Comparison of ENCODE assay signal across 1 cellular context in the genomic region with DNA sequence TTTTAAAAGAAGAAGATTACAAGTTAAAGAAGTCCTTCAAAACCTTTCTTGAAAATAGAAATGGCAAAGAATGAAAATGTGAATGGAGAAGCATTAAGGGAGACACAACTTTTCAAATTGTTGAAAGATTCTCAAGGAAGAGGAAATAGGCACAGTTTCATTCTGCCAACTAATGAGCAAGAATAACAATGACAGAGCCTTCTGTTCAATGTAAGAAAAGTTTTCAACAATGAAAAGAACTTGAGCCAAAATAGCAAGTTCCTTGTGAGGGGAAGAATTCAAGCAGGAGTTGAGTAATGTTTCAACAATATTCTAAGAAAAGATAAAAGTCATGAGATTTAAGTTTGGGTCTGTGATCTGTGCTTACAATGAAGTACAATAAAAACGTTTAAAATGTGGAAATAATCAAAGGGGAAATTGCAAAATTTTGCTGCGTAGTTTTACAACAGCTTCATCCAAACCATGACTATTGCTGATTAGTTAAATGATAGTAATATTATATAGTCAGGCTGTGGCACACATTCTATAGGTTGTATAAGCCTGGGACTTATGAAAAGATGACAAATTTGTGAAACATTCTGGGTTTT.
TF ChIP-seq lines count a peak whose summit lies in the region.

No MANE protein-coding gene starts in this region.

TF ChIP-seq in K562, 482 proteins besides CTCF, POLR2A, EP300 and RAD21 (continued from another document):
- TF ChIP-seq, protein P1, sequence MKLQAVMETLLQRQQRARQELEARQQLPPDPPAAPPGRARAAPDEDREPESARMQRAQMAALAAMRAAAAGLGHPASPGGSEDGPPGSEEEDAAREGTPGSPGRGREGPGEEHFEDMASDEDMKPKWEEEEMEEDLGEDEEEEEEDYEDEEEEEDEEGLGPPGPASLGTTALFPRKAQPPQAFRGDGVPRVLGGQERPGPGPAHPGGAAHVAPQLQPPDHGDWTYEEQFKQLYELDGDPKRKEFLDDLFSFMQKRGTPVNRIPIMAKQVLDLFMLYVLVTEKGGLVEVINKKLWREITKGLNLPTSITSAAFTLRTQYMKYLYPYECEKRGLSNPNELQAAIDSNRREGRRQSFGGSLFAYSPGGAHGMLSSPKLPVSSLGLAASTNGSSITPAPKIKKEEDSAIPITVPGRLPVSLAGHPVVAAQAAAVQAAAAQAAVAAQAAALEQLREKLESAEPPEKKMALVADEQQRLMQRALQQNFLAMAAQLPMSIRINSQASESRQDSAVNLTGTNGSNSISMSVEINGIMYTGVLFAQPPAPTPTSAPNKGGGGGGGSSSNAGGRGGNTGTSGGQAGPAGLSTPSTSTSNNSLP (IDR thresholded peaks at IDR 0.05; ENCODE audit: borderline replicate concordance, low read depth, low read length): no peak
